In genomic region chr11:67687986-67688385, GRCh38 we compare ENCODE assay signal across 2 cellular contexts.
TF ChIP-seq lines count a peak whose summit lies in the region.

No MANE protein-coding gene starts in this region.

TF ChIP-seq in HEK293, 187 proteins besides CTCF, POLR2A, EP300 and RAD21:
- TF ChIP-seq ZNF239 (tag by site-specific recombination; IDR thresholded peaks at IDR 0.05) (no peak), ZNF596 (tag by site-specific recombination; IDR thresholded peaks at IDR 0.05) (0 out of 2 replicates have a peak, but pooled peaks have one; percentile 10)

TF ChIP-seq in WTC11, 78 proteins besides CTCF, POLR2A, EP300 and RAD21:
- TF ChIP-seq ARID4B (CRISPR knock-in tag; IDR thresholded peaks at IDR 0.05; ENCODE audit: borderline replicate concordance) (no peak), PRDM15 (CRISPR knock-in tag; IDR thresholded peaks at IDR 0.05) (no peak), ZMAT4 (CRISPR knock-in tag; IDR thresholded peaks at IDR 0.05) (no peak), ZNF423 (CRISPR knock-in tag; IDR thresholded peaks at IDR 0.05) (no peak), E2F5 (CRISPR knock-in tag; IDR thresholded peaks at IDR 0.05) (no peak), GTF2I (CRISPR knock-in tag; conservative IDR thresholded peaks at IDR 0.05) (no peak), JUN (CRISPR knock-in tag; IDR thresholded peaks at IDR 0.05) (no peak), ATF1 (CRISPR knock-in tag; IDR thresholded peaks at IDR 0.05) (no peak), ZNF416 (CRISPR knock-in tag; IDR thresholded peaks at IDR 0.05) (no peak), GABPB1 (CRISPR knock-in tag; IDR thresholded peaks at IDR 0.05) (no peak), TEAD1 (CRISPR knock-in tag; IDR thresholded peaks at IDR 0.05) (no peak)
